In the genomic region with DNA sequence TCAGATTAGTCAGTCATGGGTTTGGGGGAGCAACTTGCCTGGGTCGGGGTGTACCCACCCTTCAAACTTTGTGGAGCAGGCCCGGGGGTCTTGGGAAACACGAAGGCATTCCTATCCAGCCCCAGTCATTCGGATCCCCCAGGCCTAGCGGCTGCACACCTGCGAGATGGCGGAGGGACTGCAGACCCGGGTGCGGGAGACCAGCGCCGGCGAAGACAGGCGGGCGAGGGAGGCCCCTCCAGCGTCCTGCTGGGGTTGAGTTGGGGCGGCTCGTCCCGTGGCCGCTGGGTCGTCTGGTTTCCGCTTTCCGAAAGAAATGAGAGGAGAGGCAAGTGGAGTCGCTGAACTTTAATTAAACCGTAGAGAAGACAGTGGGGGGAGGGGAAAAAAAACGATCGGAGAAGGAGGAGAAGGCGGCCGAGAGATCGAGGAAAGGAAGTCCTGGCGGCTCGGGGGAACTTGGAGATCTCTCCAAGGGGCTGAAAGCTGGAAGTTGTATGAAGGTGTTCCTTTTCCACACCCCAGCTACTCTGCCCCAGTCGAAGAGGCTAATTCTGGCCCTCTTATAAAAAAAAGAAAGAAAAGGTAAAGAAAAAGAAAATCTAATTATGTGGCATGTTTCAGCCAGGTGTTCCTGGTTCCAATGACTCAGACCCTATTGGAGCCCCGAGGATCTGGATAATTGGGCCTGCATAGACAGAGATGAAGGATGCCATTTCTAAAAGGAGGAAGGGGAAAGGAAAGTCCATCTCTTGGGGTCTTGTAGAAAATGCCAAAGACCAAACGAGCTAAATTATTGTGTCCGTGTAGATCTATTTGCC, we compare ENCODE assay signal across 12 cellular contexts. TPM values are rescaled to one million over a fixed set of nuclear protein-coding genes. Genes with fewer than 3 reads are reported as not detected.
DNase-seq lines count a peak whose midpoint lies in the region; ATAC-seq and TF ChIP-seq lines count a peak whose summit lies in the region.
"Not testable (repeated sequence)": the region's sequence is repeated elsewhere in the genome, so short reads cannot be mapped to it uniquely, and the experiment has no call there.
"Had no signal": no experiment of that assay in that cellular context is flagged by ENCODE, and none has a peak within 500 bp of the region (broad histone marks: within the 10 kb centered on the region; RNA-seq: fewer than 3 reads in every experiment).

No MANE protein-coding gene starts in this region.

- H3K4me1 ChIP-seq in naive thymus-derived CD4-positive, alpha-beta T cell (ENCODE audit: control insufficient read depth in 2 of 2, insufficient read depth in 2 of 2, low read length in 2 of 2) = not testable (repeated sequence)

- TF ChIP-seq CTCF in activated B cell treated with CpG ODN at 0.5 μM for 24 hours (IDR thresholded peaks at IDR 0.05); brain (conservative IDR thresholded peaks at IDR 0.05): not testable (repeated sequence)

- H3K27ac Mint-ChIP-seq in activated B cell treated with CpG ODN at 0.5 μM for 24 hours (peak overlapping the region; percentile 91), brain (peak overlapping the region in 3 of 5 experiments; percentile 24 to 96 (median 47))
- H3K27ac Mint-ChIP-seq in activated T-helper 1 cell treated with anti-CD3 and anti-CD28 coated beads, Interleukin-12 subunit alpha, Interleukin-12 subunit beta, Interleukin-2, Interleukin-4 antibody, amounts not matched to agents 30 ng/mL and 10 ng/mL and 1 ng/mL, durations not matched to agents 14 hours and 24 hours and 36 hours = peak overlapping the region; percentile 92
- H3K27ac Mint-ChIP-seq in naive thymus-derived CD4-positive, alpha-beta T cell = peak overlapping the region; percentile 81 to 98 (median 90)

- peaks cover 95% of the 10 kb centered on the region for H3K27me3 ChIP-seq in H7 (ENCODE audit: control insufficient read depth, insufficient read depth, low read length)
- H3K27me3 ChIP-seq in naive thymus-derived CD4-positive, alpha-beta T cell (ENCODE audit: control insufficient read depth in 2 of 2, insufficient read depth in 2 of 2, low read length in 2 of 2) = not testable (repeated sequence)

- not testable (repeated sequence) for H3K9me3 Mint-ChIP-seq in activated B cell treated with CpG ODN at 0.5 μM for 24 hours; activated T-helper 1 cell treated with anti-CD3 and anti-CD28 coated beads, Interleukin-12 subunit alpha, Interleukin-12 subunit beta, Interleukin-2, Interleukin-4 antibody, amounts not matched to agents 30 ng/mL and 10 ng/mL and 1 ng/mL, durations not matched to agents 14 hours and 24 hours and 36 hours; brain; naive thymus-derived CD4-positive, alpha-beta T cell

- peak overlapping the region; percentile 85 for H3K4me3 Mint-ChIP-seq in activated B cell treated with CpG ODN at 0.5 μM for 24 hours
- peak overlapping the region; percentile 87 for H3K4me3 Mint-ChIP-seq in activated T-helper 1 cell treated with anti-CD3 and anti-CD28 coated beads, Interleukin-12 subunit alpha, Interleukin-12 subunit beta, Interleukin-2, Interleukin-4 antibody, amounts not matched to agents 30 ng/mL and 10 ng/mL and 1 ng/mL, durations not matched to agents 14 hours and 24 hours and 36 hours
- peak overlapping the region; percentile 59 to 85 (median 75) for H3K4me3 Mint-ChIP-seq in brain
- peak overlapping the region; percentile 77 to 92 (median 88) for H3K4me3 Mint-ChIP-seq in naive thymus-derived CD4-positive, alpha-beta T cell

- peak overlapping the region; percentile 66 for H3K27ac ChIP-seq in naive thymus-derived CD4-positive, alpha-beta T cell (ENCODE audit: low read depth, low read length)

- POLR2A ChIA-PET in activated B cell treated with CpG ODN at 0.5 μM for 24 hours (lab: Charles Lee) = interaction anchor here (0.6 to 2.3 kb wide), 4 partner anchors 29 to 641 kb away, joined by 3 to 14 read pairs (median 3); a partner anchor contains a TSS
- POLR2A ChIA-PET in naive thymus-derived CD4-positive, alpha-beta T cell (lab: Charles Lee) = interaction anchor here (0.6 kb wide), 1 partner anchor 904 kb away, joined by 3 read pairs; no protein-coding TSS in a partner anchor

- not testable (repeated sequence) for H3K9me3 ChIP-seq in naive thymus-derived CD4-positive, alpha-beta T cell (ENCODE audit: control insufficient read depth in 2 of 3, low read length in 3 of 3)

- not testable (repeated sequence) for H3K27me3 Mint-ChIP-seq in activated B cell treated with CpG ODN at 0.5 μM for 24 hours
- peaks cover 22% of the 10 kb centered on the region for H3K27me3 Mint-ChIP-seq in activated T-helper 1 cell treated with anti-CD3 and anti-CD28 coated beads, Interleukin-12 subunit alpha, Interleukin-12 subunit beta, Interleukin-2, Interleukin-4 antibody, amounts not matched to agents 30 ng/mL and 10 ng/mL and 1 ng/mL, durations not matched to agents 14 hours and 24 hours and 36 hours (ENCODE audit: insufficient read depth)
- peaks cover 99% of the 10 kb centered on the region for H3K27me3 Mint-ChIP-seq in brain
- peaks cover 0 to 29% (median 0%) of the 10 kb centered on the region in 5 donors for H3K27me3 Mint-ChIP-seq in naive thymus-derived CD4-positive, alpha-beta T cell

- H3K36me3 Mint-ChIP-seq in activated B cell treated with CpG ODN at 0.5 μM for 24 hours (ENCODE audit: low read depth); activated T-helper 1 cell treated with anti-CD3 and anti-CD28 coated beads, Interleukin-12 subunit alpha, Interleukin-12 subunit beta, Interleukin-2, Interleukin-4 antibody, amounts not matched to agents 30 ng/mL and 10 ng/mL and 1 ng/mL, durations not matched to agents 14 hours and 24 hours and 36 hours (ENCODE audit: low read depth); brain; naive thymus-derived CD4-positive, alpha-beta T cell: not testable (repeated sequence)

- ATAC-seq in activated B cell treated with CpG ODN at 0.5 μM for 24 hours (ENCODE audit: low read depth); naive thymus-derived CD4-positive, alpha-beta T cell: not testable (repeated sequence)

- H3K4me1 Mint-ChIP-seq in activated B cell treated with CpG ODN at 0.5 μM for 24 hours = peaks cover 20% of the 10 kb centered on the region
- peaks cover 29% of the 10 kb centered on the region for H3K4me1 Mint-ChIP-seq in activated T-helper 1 cell treated with anti-CD3 and anti-CD28 coated beads, Interleukin-12 subunit alpha, Interleukin-12 subunit beta, Interleukin-2, Interleukin-4 antibody, amounts not matched to agents 30 ng/mL and 10 ng/mL and 1 ng/mL, durations not matched to agents 14 hours and 24 hours and 36 hours (ENCODE audit: low read depth)
- peaks cover 39% of the 10 kb centered on the region for H3K4me1 Mint-ChIP-seq in brain
- H3K4me1 Mint-ChIP-seq in naive thymus-derived CD4-positive, alpha-beta T cell = peaks cover 24 to 37% (median 31%) of the 10 kb centered on the region in 7 donors

- H3K4me3 ChIP-seq in H7 (ENCODE audit: insufficient read depth, low read depth, low read length) = not testable (repeated sequence)
- H3K4me3 ChIP-seq in naive thymus-derived CD4-positive, alpha-beta T cell (ENCODE audit: low read length) = peak overlapping the region; percentile 50

- CTCF ChIA-PET in activated B cell treated with CpG ODN at 0.5 μM for 24 hours (lab: Charles Lee) = interaction anchor here (0.6 to 0.9 kb wide), 2 partner anchors 49 to 1924 kb away, joined by 3 to 4 read pairs; a partner anchor contains a TSS
- CTCF ChIA-PET in naive thymus-derived CD4-positive, alpha-beta T cell (lab: Charles Lee) = interaction anchor here (1.0 kb wide), 1 partner anchor 109 kb away, joined by 3 read pairs; no protein-coding TSS in a partner anchor

- not testable (repeated sequence) for H3K36me3 ChIP-seq in H7 (replicated peaks; ENCODE audit: control insufficient read depth, insufficient read depth, low read length); naive thymus-derived CD4-positive, alpha-beta T cell (ENCODE audit: control insufficient read depth in 2 of 3, insufficient read depth in 3 of 3, low read length in 3 of 3)

- DNase-seq in H7 = peak; percentile 45
- peak; percentile 48 for DNase-seq in activated B cell treated with CpG ODN at 0.5 μM for 24 hours
- DNase-seq in activated T-helper 1 cell treated with anti-CD3 and anti-CD28 coated beads, Interleukin-12 subunit alpha, Interleukin-12 subunit beta, Interleukin-2, Interleukin-4 antibody, amounts not matched to agents 30 ng/mL and 10 ng/mL and 1 ng/mL, durations not matched to agents 14 hours and 24 hours and 36 hours (ENCODE audit: low spot score) = peak; percentile 5
- peak; percentile 56 for DNase-seq in cardiac septum (ENCODE audit: low spot score)
- peak; percentile 18 to 52 (median 36) for DNase-seq in naive thymus-derived CD4-positive, alpha-beta T cell
- DNase-seq in stimulated activated CD4-positive, alpha-beta T cell treated with anti-CD3 and anti-CD28 coated beads, Interleukin-4, amount 100 ng/mL, for 24 hours = peak; percentile 5

- intact Hi-C loops in activated B cell treated with CpG ODN at 0.5 μM for 24 hours (cut with micrococcal nuclease) = loop anchor here (1.0 kb wide), 1 partner anchor 28 kb away; a partner anchor contains a TSS
- intact Hi-C loops in activated T-helper 1 cell treated with anti-CD3 and anti-CD28 coated beads, Interleukin-12 subunit alpha, Interleukin-12 subunit beta, Interleukin-2, Interleukin-4 antibody, amounts not matched to agents 30 ng/mL and 10 ng/mL and 1 ng/mL, durations not matched to agents 14 hours and 24 hours and 36 hours (cut with micrococcal nuclease) = loop anchor here (1.0 kb wide), 1 partner anchor 108 kb away; no protein-coding TSS in a partner anchor
- intact Hi-C loops in cardiac septum (cut with DNase I) = not testable (repeated sequence)
- intact Hi-C loops in naive thymus-derived CD4-positive, alpha-beta T cell (cut with micrococcal nuclease) = loop anchor here in 1 of 2 donors (2.0 kb wide), 1 partner anchor 107 kb away; a partner anchor contains a TSS

RNA-seq across cellular contexts. Expression of a gene that starts 28.2 kb away (rescaled TPM):
- not detected in 2 replicates for total RNA-seq in H7 (2014; rRNA removed; shearing (Covaris generic))
- total RNA-seq in activated B cell treated with CpG ODN at 0.5 μM for 24 hours = 4.3 and 4.8 TPM in 2 replicates
- not detected in 2 replicates for total RNA-seq in activated T-helper 1 cell treated with anti-CD3 and anti-CD28 coated beads, Interleukin-12 subunit alpha, Interleukin-12 subunit beta, Interleukin-2, Interleukin-4 antibody, amounts not matched to agents 30 ng/mL and 10 ng/mL and 1 ng/mL, durations not matched to agents 14 hours and 24 hours and 36 hours
- polyA plus RNA-seq in brain (ENCODE audit: insufficient read depth, low read depth, low replicate concordance) = not detected
- total RNA-seq in cardiac septum = not detected
- under 1 TPM in 2 of 5 experiments, not detected in 3; 0.24 to 0.98 TPM for total RNA-seq in naive thymus-derived CD4-positive, alpha-beta T cell
- polyA plus RNA-seq in naive thymus-derived CD4-positive, alpha-beta T cell = not detected
- total RNA-seq: left ventricle myocardium superior; T-helper 2 cell treated with Interferon-gamma antibody and Interleukin-4, amounts not matched to agents 100 ng/mL and 5 ng/mL, for 36 hours had no signal

RNA-seq across cellular contexts. Expression of a gene that starts 48.9 kb away (rescaled TPM):
- total RNA-seq in H7 (2014; rRNA removed; shearing (Covaris generic)) = not detected in 2 replicates
- total RNA-seq in activated B cell treated with CpG ODN at 0.5 μM for 24 hours = not detected in 2 replicates
- total RNA-seq in activated T-helper 1 cell treated with anti-CD3 and anti-CD28 coated beads, Interleukin-12 subunit alpha, Interleukin-12 subunit beta, Interleukin-2, Interleukin-4 antibody, amounts not matched to agents 30 ng/mL and 10 ng/mL and 1 ng/mL, durations not matched to agents 14 hours and 24 hours and 36 hours = not detected in 2 replicates
- polyA plus RNA-seq in brain (ENCODE audit: insufficient read depth, low read depth, low replicate concordance) = not detected
- total RNA-seq in cardiac septum = not detected
- not detected for total RNA-seq in naive thymus-derived CD4-positive, alpha-beta T cell
- not detected for polyA plus RNA-seq in naive thymus-derived CD4-positive, alpha-beta T cell
- total RNA-seq: activated CD8-positive, alpha-beta memory T cell treated with anti-CD3 and anti-CD28 coated beads for 36 hours; endothelial cell of umbilical vein; left ventricle myocardium superior; pancreas; T-helper 2 cell treated with Interferon-gamma antibody and Interleukin-4, amounts not matched to agents 100 ng/mL and 5 ng/mL, for 36 hours had no signal
- polyA plus RNA-seq: endothelial cell of umbilical vein, pancreas had no signal

RNA-seq across cellular contexts. Expression of a gene that starts 53.6 kb away (rescaled TPM):
- total RNA-seq in H7 (2014; rRNA removed; shearing (Covaris generic)) = not detected in 2 replicates
- total RNA-seq in activated B cell treated with CpG ODN at 0.5 μM for 24 hours (not detected in 2 replicates), cardiac septum (0.43 TPM)
- not detected in 2 replicates for total RNA-seq in activated T-helper 1 cell treated with anti-CD3 and anti-CD28 coated beads, Interleukin-12 subunit alpha, Interleukin-12 subunit beta, Interleukin-2, Interleukin-4 antibody, amounts not matched to agents 30 ng/mL and 10 ng/mL and 1 ng/mL, durations not matched to agents 14 hours and 24 hours and 36 hours
- polyA plus RNA-seq in brain (ENCODE audit: insufficient read depth, low read depth, low replicate concordance) = not detected
- not detected for total RNA-seq in naive thymus-derived CD4-positive, alpha-beta T cell
- not detected for polyA plus RNA-seq in naive thymus-derived CD4-positive, alpha-beta T cell
- total RNA-seq: activated CD8-positive, alpha-beta memory T cell treated with anti-CD3 and anti-CD28 coated beads for 36 hours; T-helper 2 cell treated with Interferon-gamma antibody and Interleukin-4, amounts not matched to agents 100 ng/mL and 5 ng/mL, for 36 hours had no signal

Comparison
In these comparisons a context has a peak if more than half of its experiments do, and no peak if none do; other contexts are left out.
1. DNase-seq: peak in every context shown above with its lines; median percentile 56 in cardiac septum; 48 in activated B cell treated with CpG ODN at 0.5 μM for 24 hours; 45 in H7; 36 in naive thymus-derived CD4-positive, alpha-beta T cell; 5 in activated T-helper 1 cell treated with anti-CD3 and anti-CD28 coated beads, Interleukin-12 subunit alpha, Interleukin-12 subunit beta, Interleukin-2, Interleukin-4 antibody, amounts not matched to agents 30 ng/mL and 10 ng/mL and 1 ng/mL, durations not matched to agents 14 hours and 24 hours and 36 hours; 5 in stimulated activated CD4-positive, alpha-beta T cell treated with anti-CD3 and anti-CD28 coated beads, Interleukin-4, amount 100 ng/mL, for 24 hours.